Comparison of ENCODE assay signal across 8 cellular contexts in the genomic region with DNA sequence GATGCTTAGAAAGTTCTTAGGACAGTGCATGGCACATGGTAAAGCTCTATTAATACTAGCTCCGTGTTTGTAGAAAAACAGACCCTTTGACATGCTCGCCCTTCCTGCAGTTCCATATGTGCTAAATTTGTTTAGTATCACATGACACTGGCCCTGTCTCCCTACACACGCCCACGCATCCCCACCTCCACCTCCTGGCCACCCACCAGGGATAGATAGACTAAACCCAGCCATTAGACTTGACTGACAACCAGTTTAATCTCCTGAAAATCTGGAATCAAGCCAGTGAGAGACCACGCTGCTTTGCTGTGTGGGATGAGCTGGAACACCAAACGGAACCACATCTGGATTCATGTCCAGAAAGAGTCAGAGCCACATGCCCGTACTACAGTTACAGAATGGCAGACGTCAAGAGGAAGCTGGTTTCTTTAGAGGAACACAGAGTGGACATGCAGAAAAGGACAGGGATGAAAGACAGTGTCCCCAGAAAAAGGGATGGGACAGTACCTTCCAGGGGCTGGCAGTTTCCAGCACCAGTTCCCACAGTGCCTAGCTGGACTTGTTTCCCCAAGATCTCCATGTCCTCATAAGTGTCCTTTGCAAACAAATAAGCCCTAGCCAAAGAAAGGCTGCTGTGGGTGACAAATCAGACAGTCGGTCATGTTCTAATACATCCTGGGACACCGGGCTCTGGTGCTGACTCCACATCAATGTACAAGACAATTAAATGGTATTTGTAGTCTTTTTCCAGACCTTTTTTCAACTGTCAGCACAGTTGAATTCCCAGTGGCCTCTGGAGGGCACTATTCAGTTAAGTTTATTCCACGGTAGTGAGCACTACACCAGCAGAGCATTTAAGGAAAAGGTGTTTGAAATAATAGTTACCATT.
DNase-seq lines count a peak whose midpoint lies in the region; ATAC-seq, FAIRE-seq and TF ChIP-seq lines count a peak whose summit lies in the region.

No MANE protein-coding gene starts in this region.

- H2AFZ ChIP-seq in SU-DHL-6 (ENCODE audit: low read depth, low read length, severe bottlenecking) (no peak overlapping the region), keratinocyte (ENCODE audit: control insufficient read depth, low read length) (no peak overlapping the region)

- dilution Hi-C loops in keratinocyte (cut with MboI; ENCODE audit: extremely low pct_ligation_motif_present, low sequenced_read_pairs) = no loop called here

- DNase-seq in AG10803 (ENCODE audit: low read depth) (peak; percentile 60), NCI-H1105 (lab: John Stamatoyannopoulos, UW) (peak; percentile 13), T47D (ENCODE audit: low read depth in 1 of 2, low spot score in 1 of 2) (peak; percentile 22 to 79), keratinocyte (ENCODE audit: low read depth, low spot score) (no peak), T-helper 9 cell (no peak)
- peak; percentile 21 to 29 for DNase-seq in stimulated activated CD4-positive, alpha-beta T cell treated with anti-CD3 and anti-CD28 coated beads, Interleukin-2, amount 100 ng/mL, for 48 hours

- peak; percentile 75 for FAIRE-seq in keratinocyte (lab: Jason Lieb, UNC)

- peak; percentile 71 for ATAC-seq in GM18909 (IDR thresholded peaks at IDR 0.05; ENCODE audit: poor library complexity, unreplicated experiment)

- no peaks in the 10 kb centered on the region for H4K20me1 ChIP-seq in SU-DHL-6 (ENCODE audit: low read depth, low read length)
- no peaks in the 10 kb centered on the region for H4K20me1 ChIP-seq in keratinocyte (ENCODE audit: control insufficient read depth, extremely low read depth, insufficient read depth, low read length)

- no peak overlapping the region for H3K9ac ChIP-seq in SU-DHL-6 (ENCODE audit: low read length)
- H3K9ac ChIP-seq in keratinocyte (ENCODE audit: control insufficient read depth, extremely low read depth, insufficient read depth, low read length) = no peak overlapping the region

- H3K27ac ChIP-seq in SU-DHL-6 (ENCODE audit: low read depth, low read length) (no peak overlapping the region), keratinocyte (ENCODE audit: control insufficient read depth, insufficient read depth, low read length) (no peak overlapping the region)

- no peaks in the 10 kb centered on the region for H3K9me1 ChIP-seq in keratinocyte (ENCODE audit: control insufficient read depth, extremely low read depth, insufficient read depth, low read length)

- H3K4me2 ChIP-seq in SU-DHL-6 (ENCODE audit: low read depth, low read length, poor library complexity, severe bottlenecking) (no peak overlapping the region), keratinocyte (ENCODE audit: control insufficient read depth, extremely low read depth, insufficient read depth, low read depth, low read length) (peak overlapping the region; percentile 9)

- H3F3A ChIP-seq in SU-DHL-6 (ENCODE audit: insufficient read depth) = no peaks in the 10 kb centered on the region

- TF ChIP-seq CTCF in AG10803 (conservative IDR thresholded peaks at IDR 0.05; ENCODE audit: low read length) = peak; percentile 80
- TF ChIP-seq CTCF in SU-DHL-6 (IDR thresholded peaks at IDR 0.05; ENCODE audit: insufficient read depth, low read length, poor library complexity, severe bottlenecking) = peak; percentile 52
- TF ChIP-seq CTCF in keratinocyte (optimal IDR thresholded peaks at IDR 0.05 in 1 of 3, IDR thresholded peaks at IDR 0.05 in 1 of 3, conservative IDR thresholded peaks at IDR 0.05 in 1 of 3; ENCODE audit: extremely low read depth in 1 of 3, insufficient read depth in 2 of 3, low read length in 3 of 3) = peak; percentile 58 to 69 (median 59)

- H3K27me3 ChIP-seq in SU-DHL-6 (ENCODE audit: low read length) (no peaks in the 10 kb centered on the region), keratinocyte (ENCODE audit: control insufficient read depth, extremely low read depth, insufficient read depth, low read length) (peaks cover 3% of the 10 kb centered on the region)

- H3K79me2 ChIP-seq in SU-DHL-6 (ENCODE audit: insufficient read depth, low read length) = no peaks in the 10 kb centered on the region
- H3K79me2 ChIP-seq in keratinocyte (ENCODE audit: control insufficient read depth, insufficient read depth, low read length) = no peaks in the 10 kb centered on the region

- H3K9me3 ChIP-seq in SU-DHL-6 (ENCODE audit: insufficient read depth, low read length) (no peaks in the 10 kb centered on the region), keratinocyte (ENCODE audit: control insufficient read depth, low read depth, low read length) (no peaks in the 10 kb centered on the region)

- H3K9me2 ChIP-seq in SU-DHL-6 (replicated peaks; ENCODE audit: insufficient read depth, low read length) = no peaks in the 10 kb centered on the region

- in situ Hi-C loops in T47D (cut with HindIII; ENCODE audit: low pct_unique_long_range_greater_than_20kb, low sequenced_read_pairs) = no loop called here

- H3K36me3 ChIP-seq in SU-DHL-6 (ENCODE audit: low read length) = no peaks in the 10 kb centered on the region
- H3K36me3 ChIP-seq in keratinocyte (ENCODE audit: control insufficient read depth in 2 of 2, extremely low read depth in 1 of 2, insufficient read depth in 2 of 2, low read length in 2 of 2) = no peaks in the 10 kb centered on the region

- no peak overlapping the region for H3K4me3 ChIP-seq in AG10803 (ENCODE audit: low read length)
- H3K4me3 ChIP-seq in SU-DHL-6 (ENCODE audit: insufficient read depth, low read length, poor library complexity, severe bottlenecking) = no peak overlapping the region
- no peak overlapping the region for H3K4me3 ChIP-seq in keratinocyte (ENCODE audit: control insufficient read depth in 2 of 3, extremely low read depth in 1 of 3, insufficient read depth in 2 of 3, low read depth in 1 of 3, low read length in 3 of 3)

- H3K4me1 ChIP-seq in keratinocyte (ENCODE audit: control insufficient read depth, extremely low read depth, insufficient read depth, low read length) = no peaks in the 10 kb centered on the region

Comparison
In these comparisons a context has a peak if more than half of its experiments do, and no peak if none do; other contexts are left out.
1. DNase-seq: peak in AG10803 (single experiment), NCI-H1105 (single experiment), T47D (2 of 2) and stimulated activated CD4-positive, alpha-beta T cell treated with anti-CD3 and anti-CD28 coated beads, Interleukin-2, amount 100 ng/mL, for 48 hours (2 of 2); none in keratinocyte (single experiment) and T-helper 9 cell (single experiment).
2. Peak in every context shown above with its lines, with median percentiles within 50 percentile points of each other: CTCF ChIP-seq.